In genomic region chr20:57298457-57298856, GRCh38 we compare ENCODE assay signal across 23 cellular contexts. TPM values are rescaled to one million over a fixed set of nuclear protein-coding genes. Genes with fewer than 3 reads are reported as not detected.
DNase-seq lines count a peak whose midpoint lies in the region; FAIRE-seq and TF ChIP-seq lines count a peak whose summit lies in the region.
"Had no signal": no experiment of that assay in that cellular context is flagged by ENCODE, and none has a peak within 500 bp of the region (broad histone marks: within the 10 kb centered on the region; RNA-seq: fewer than 3 reads in every experiment).

No MANE protein-coding gene starts in this region.

- no peak overlapping the region for H3K14ac ChIP-seq in H9 (ENCODE audit: insufficient read depth, low read length)

- H3T11ph ChIP-seq in H9 (ENCODE audit: low read length), result no peak overlapping the region

- peak overlapping the region; percentile 38 for H3K27ac ChIP-seq in DOHH2 (ENCODE audit: low read depth, low read length)
- no peak overlapping the region for H3K27ac ChIP-seq in CD8-positive, alpha-beta memory T cell (ENCODE audit: low read depth, low read length)
- no peak overlapping the region for H3K27ac ChIP-seq in H9 (ENCODE audit: insufficient read length, low read depth, low read length)
- H3K27ac ChIP-seq: C4-2B, HL-60 had no signal

- no peak overlapping the region for H3K4me3 ChIP-seq in DOHH2 (ENCODE audit: low read length)
- no peak overlapping the region for H3K4me3 ChIP-seq in CD8-positive, alpha-beta memory T cell (ENCODE audit: low read length)
- H3K4me3 ChIP-seq: GM12878, HAP-1 had no signal

- H3K18ac ChIP-seq in H9 (ENCODE audit: insufficient read length, low read depth, low read length), result no peak overlapping the region

- H3F3A ChIP-seq in DOHH2 (ENCODE audit: control insufficient read depth, insufficient read depth), result peaks cover 9% of the 10 kb centered on the region

- no peaks in the 10 kb centered on the region for H3K9me3 Mint-ChIP-seq in CD8-positive, alpha-beta memory T cell
- H3K9me3 Mint-ChIP-seq in H9, result no peaks in the 10 kb centered on the region
- H3K9me3 Mint-ChIP-seq: CD4-positive, alpha-beta T cell; HFFc6 had no signal

- POLR2A ChIA-PET in CD8-positive, alpha-beta memory T cell (lab: Charles Lee), result no interaction called here

- DNase-seq in HTR-8/SVneo (ENCODE audit: insufficient read length, low spot score), result no peak
- DNase-seq in SW480 (ENCODE audit: low spot score), result peak; percentile 57
- no peak for DNase-seq in CD8-positive, alpha-beta memory T cell
- no peak for DNase-seq in amygdala (lab: John Stamatoyannopoulos, UW)
- no peak for DNase-seq in H9
- DNase-seq: AML-193; CD4-positive, alpha-beta T cell; DMS153; DMS79; GF-D8; HFFc6; KG1 had no signal

- no peak overlapping the region for H2AFZ ChIP-seq in H9 (ENCODE audit: low read length)

- no peaks in the 10 kb centered on the region for H3K27me3 ChIP-seq in DOHH2 (ENCODE audit: control insufficient read depth, low read length)
- H3K27me3 ChIP-seq in CD8-positive, alpha-beta memory T cell (ENCODE audit: insufficient read depth, low read length, poor library complexity, severe bottlenecking), result no peaks in the 10 kb centered on the region
- H3K27me3 ChIP-seq in H9 (ENCODE audit: insufficient read depth, low read length), result no peaks in the 10 kb centered on the region

- no peaks in the 10 kb centered on the region for H3K9me2 ChIP-seq in DOHH2 (replicated peaks; ENCODE audit: control insufficient read depth, low read length)

- H3K79me2 ChIP-seq in DOHH2 (ENCODE audit: control insufficient read depth, low read length), result no peaks in the 10 kb centered on the region
- no peaks in the 10 kb centered on the region for H3K79me2 ChIP-seq in H9 (ENCODE audit: insufficient read depth, low read length)

- H3K23me2 ChIP-seq in H9 (ENCODE audit: insufficient read length, low read depth, low read length, poor library complexity, severe bottlenecking), result no peaks in the 10 kb centered on the region

- no peak overlapping the region for H3K56ac ChIP-seq in H9 (ENCODE audit: insufficient read length, low read depth, low read length)

- H3K36me3 Mint-ChIP-seq in CD8-positive, alpha-beta memory T cell, result no peaks in the 10 kb centered on the region
- no peaks in the 10 kb centered on the region for H3K36me3 Mint-ChIP-seq in H9 (ENCODE audit: insufficient read depth in 1 of 3, low read depth in 3 of 3)
- H3K36me3 Mint-ChIP-seq: IgD-negative memory B cell had no signal

- H3K79me1 ChIP-seq in H9 (ENCODE audit: insufficient read depth, low read depth, low read length, poor library complexity, severe bottlenecking), result no peaks in the 10 kb centered on the region

- peak overlapping the region; percentile 41 for H3K4me2 ChIP-seq in DOHH2 (ENCODE audit: low read length)
- no peak overlapping the region for H3K4me2 ChIP-seq in H9 (ENCODE audit: insufficient read depth, insufficient read length, low read length)

- no peak overlapping the region for H3K27ac Mint-ChIP-seq in CD8-positive, alpha-beta memory T cell
- H3K27ac Mint-ChIP-seq in H9, result no peak overlapping the region
- H3K27ac Mint-ChIP-seq: CD4-positive, alpha-beta T cell; HFFc6; IgD-negative memory B cell had no signal

- CTCF ChIA-PET in CD8-positive, alpha-beta memory T cell (lab: Charles Lee), result no interaction called here

- H2BK15ac ChIP-seq in H9 (ENCODE audit: low read depth, low read length), result no peak overlapping the region

- FAIRE-seq in HTR-8/SVneo (lab: Jason Lieb, UNC), result peak; percentile 78
- FAIRE-seq: GM12878, GM19239, H1 had no signal

- no peak for TF ChIP-seq CTCF in DOHH2 (IDR thresholded peaks at IDR 0.05; ENCODE audit: low read depth, low read length, poor library complexity, severe bottlenecking)
- TF ChIP-seq CTCF in H9 (conservative IDR thresholded peaks at IDR 0.05), result no peak

- no peak overlapping the region for H2BK5ac ChIP-seq in H9 (ENCODE audit: insufficient read length, low read length)

- no peak overlapping the region for H2BK20ac ChIP-seq in H9 (ENCODE audit: low read depth, low read length, poor library complexity, severe bottlenecking)

- H4K8ac ChIP-seq in H9 (replicated peaks; ENCODE audit: insufficient read length, low read depth, low read length), result no peak overlapping the region

- H2BK120ac ChIP-seq in H9 (ENCODE audit: low read depth, low read length, poor library complexity, severe bottlenecking), result no peak overlapping the region

- no peak overlapping the region for H2AK5ac ChIP-seq in H9 (ENCODE audit: insufficient read length, low read length)

- peaks cover 38% of the 10 kb centered on the region for H3K4me1 ChIP-seq in DOHH2 (ENCODE audit: control insufficient read depth, low read length)
- H3K4me1 ChIP-seq in CD8-positive, alpha-beta memory T cell (ENCODE audit: insufficient read depth, low read length), result no peaks in the 10 kb centered on the region
- no peaks in the 10 kb centered on the region for H3K4me1 ChIP-seq in H9 (ENCODE audit: insufficient read depth, low read length)
- H3K4me1 ChIP-seq: HAP-1 had no signal

- WGBS in H9 (ENCODE audit: extremely low coverage, insufficient read length, low lambda C conversion rate), result no CpG with 5 or more reads among the region's 4 CpGs

- no peak overlapping the region for H4K91ac ChIP-seq in H9 (ENCODE audit: insufficient read length, low read depth, low read length)

- no peak overlapping the region for H2BK12ac ChIP-seq in H9 (ENCODE audit: insufficient read length, low read depth, low read length)

- no peak overlapping the region for H3K4ac ChIP-seq in H9 (ENCODE audit: low read depth, low read length)

- peaks cover 13 to 23% of the 10 kb centered on the region in 2 donors for H3K27me3 Mint-ChIP-seq in CD8-positive, alpha-beta memory T cell
- peaks cover 26% of the 10 kb centered on the region for H3K27me3 Mint-ChIP-seq in H9 (ENCODE audit: low read depth)

- H3K36me3 ChIP-seq in DOHH2 (ENCODE audit: control insufficient read depth, low read length), result no peaks in the 10 kb centered on the region
- H3K36me3 ChIP-seq in CD8-positive, alpha-beta memory T cell (ENCODE audit: insufficient read depth, low read length), result no peaks in the 10 kb centered on the region
- H3K36me3 ChIP-seq: HAP-1 had no signal

- H3K9ac ChIP-seq in H9 (ENCODE audit: extremely low read depth, insufficient read length, low read length), result no peak overlapping the region

- H3K9me3 ChIP-seq in DOHH2 (ENCODE audit: control insufficient read depth, insufficient read depth, low read length) (no peaks in the 10 kb centered on the region), H9 (ENCODE audit: control insufficient read depth, low read depth, low read length) (no peaks in the 10 kb centered on the region)
- H3K9me3 ChIP-seq in CD8-positive, alpha-beta memory T cell (ENCODE audit: low read length), result no peaks in the 10 kb centered on the region
- H3K9me3 ChIP-seq: HAP-1 had no signal

- H4K5ac ChIP-seq in H9 (ENCODE audit: insufficient read length, low read depth, low read length), result no peak overlapping the region

- H3K23ac ChIP-seq in H9 (ENCODE audit: insufficient read length, low read depth, low read length), result no peak overlapping the region

- no peaks in the 10 kb centered on the region for H4K20me1 ChIP-seq in DOHH2 (ENCODE audit: control insufficient read depth, insufficient read depth, low read depth, low read length)
- no peaks in the 10 kb centered on the region for H4K20me1 ChIP-seq in H9 (ENCODE audit: control insufficient read depth, insufficient read depth, insufficient read length)

- no peak overlapping the region for H3K4me3 Mint-ChIP-seq in CD8-positive, alpha-beta memory T cell
- H3K4me3 Mint-ChIP-seq in H9, result no peak overlapping the region
- H3K4me3 Mint-ChIP-seq: CD4-positive, alpha-beta T cell; HFFc6; IgD-negative memory B cell had no signal

- H3K4me1 Mint-ChIP-seq in CD8-positive, alpha-beta memory T cell, result no peaks in the 10 kb centered on the region
- peaks cover 6 to 8% of the 10 kb centered on the region in 2 experiments; a peak in 3 of 4 replicates for H3K4me1 Mint-ChIP-seq in H9

RNA-seq across cellular contexts. Expression of gene SPO11, which starts 31.1 kb away (rescaled TPM):
- total RNA-seq in CD8-positive, alpha-beta memory T cell, result not detected
- not detected for polyA plus RNA-seq in CD8-positive, alpha-beta memory T cell
- not detected in 2 replicates for total RNA-seq in H9 (2021)
- total RNA-seq: A172; CD4-positive, alpha-beta T cell; GM12878; H1; HFFc6; HT1080 had no signal
- polyA plus RNA-seq: BJ, GM12878, H1, IgD-negative memory B cell had no signal

RNA-seq across cellular contexts. Expression of gene BMP7, which starts 32.0 kb away (rescaled TPM):
- total RNA-seq in CD8-positive, alpha-beta memory T cell, result not detected
- polyA plus RNA-seq in CD8-positive, alpha-beta memory T cell, result not detected
- total RNA-seq in H9 (2021), result 17.7 and 19.6 TPM in 2 replicates
- total RNA-seq: CD4-positive, alpha-beta T cell; HFFc6 had no signal
- polyA plus RNA-seq: BJ, IgD-negative memory B cell had no signal

RNA-seq across cellular contexts. Expression of gene RAE1, which starts 52.6 kb away (rescaled TPM):
- total RNA-seq in CD8-positive, alpha-beta memory T cell, result 10 to 100 TPM; 50.2 to 52.8 TPM
- 40.7 TPM for polyA plus RNA-seq in CD8-positive, alpha-beta memory T cell
- 53.1 and 54.8 TPM in 2 replicates for total RNA-seq in H9 (2021)

Comparison
In these comparisons a context has a peak if more than half of its experiments do, and no peak if none do; other contexts are left out.
1. RNA of gene BMP7, which starts 32.0 kb away (total RNA-seq): 17.7 to 19.6 TPM in H9; not detected in CD8-positive, alpha-beta memory T cell; every median in the first group is over 10 times any median in the second.